In the genomic region with DNA sequence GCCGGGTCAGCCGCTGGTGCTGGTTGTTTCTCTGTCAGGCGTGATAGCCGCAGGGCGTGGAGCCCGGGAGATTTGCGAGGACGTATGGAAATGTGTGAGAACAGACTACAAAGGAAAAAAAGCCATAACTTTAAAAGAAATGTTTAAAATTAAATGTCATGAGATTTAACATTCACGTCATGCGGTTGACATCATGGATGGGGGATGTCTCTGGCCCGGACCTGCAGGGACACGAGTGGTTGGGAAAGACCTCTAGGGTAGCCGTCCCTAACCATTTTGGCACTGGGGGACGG, we compare ENCODE assay signal across 1 cellular context.
TF ChIP-seq lines count a peak whose summit lies in the region.

No MANE protein-coding gene starts in this region.

TF ChIP-seq in liver, 16 proteins besides CTCF, POLR2A, EP300 and RAD21 (continued from another document):
- TF ChIP-seq, protein P1, sequence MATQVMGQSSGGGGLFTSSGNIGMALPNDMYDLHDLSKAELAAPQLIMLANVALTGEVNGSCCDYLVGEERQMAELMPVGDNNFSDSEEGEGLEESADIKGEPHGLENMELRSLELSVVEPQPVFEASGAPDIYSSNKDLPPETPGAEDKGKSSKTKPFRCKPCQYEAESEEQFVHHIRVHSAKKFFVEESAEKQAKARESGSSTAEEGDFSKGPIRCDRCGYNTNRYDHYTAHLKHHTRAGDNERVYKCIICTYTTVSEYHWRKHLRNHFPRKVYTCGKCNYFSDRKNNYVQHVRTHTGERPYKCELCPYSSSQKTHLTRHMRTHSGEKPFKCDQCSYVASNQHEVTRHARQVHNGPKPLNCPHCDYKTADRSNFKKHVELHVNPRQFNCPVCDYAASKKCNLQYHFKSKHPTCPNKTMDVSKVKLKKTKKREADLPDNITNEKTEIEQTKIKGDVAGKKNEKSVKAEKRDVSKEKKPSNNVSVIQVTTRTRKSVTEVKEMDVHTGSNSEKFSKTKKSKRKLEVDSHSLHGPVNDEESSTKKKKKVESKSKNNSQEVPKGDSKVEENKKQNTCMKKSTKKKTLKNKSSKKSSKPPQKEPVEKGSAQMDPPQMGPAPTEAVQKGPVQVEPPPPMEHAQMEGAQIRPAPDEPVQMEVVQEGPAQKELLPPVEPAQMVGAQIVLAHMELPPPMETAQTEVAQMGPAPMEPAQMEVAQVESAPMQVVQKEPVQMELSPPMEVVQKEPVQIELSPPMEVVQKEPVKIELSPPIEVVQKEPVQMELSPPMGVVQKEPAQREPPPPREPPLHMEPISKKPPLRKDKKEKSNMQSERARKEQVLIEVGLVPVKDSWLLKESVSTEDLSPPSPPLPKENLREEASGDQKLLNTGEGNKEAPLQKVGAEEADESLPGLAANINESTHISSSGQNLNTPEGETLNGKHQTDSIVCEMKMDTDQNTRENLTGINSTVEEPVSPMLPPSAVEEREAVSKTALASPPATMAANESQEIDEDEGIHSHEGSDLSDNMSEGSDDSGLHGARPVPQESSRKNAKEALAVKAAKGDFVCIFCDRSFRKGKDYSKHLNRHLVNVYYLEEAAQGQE (IDR thresholded peaks at IDR 0.05), result no peak
- TF ChIP-seq HNF4A (conservative IDR thresholded peaks at IDR 0.05), result no peak
